Comparison of ENCODE assay signal across 8 cellular contexts in genomic region chr1:1206376-1207253, GRCh38. TPM values are rescaled to one million over a fixed set of nuclear protein-coding genes. Genes with fewer than 3 reads are reported as not detected.
A peak's percentile ranks its signal among the peaks of the same experiment; 100 is the strongest.
DNase-seq lines count a peak whose midpoint lies in the region; ATAC-seq and TF ChIP-seq lines count a peak whose summit lies in the region.

TNFRSF18 (minus strand) TSS chr1:1206592; CDS start chr1:1206571, 21 bp downstream.

- H3K27me3 ChIP-seq in OCI-LY3 (ENCODE audit: low read depth, low read length) (peaks cover 25% of the 10 kb centered on the region), body of pancreas (peaks cover 0 to 15% of the 10 kb centered on the region in 2 donors), mucosa of rectum (ENCODE audit: control insufficient read depth in 2 of 2, insufficient read depth in 2 of 2, low read length in 2 of 2) (peaks cover 14 to 38% of the 10 kb centered on the region in 2 donors)

- H3K36me3 ChIP-seq in OCI-LY3 (replicated peaks; ENCODE audit: low read depth, low read length) (no peaks in the 10 kb centered on the region), body of pancreas (replicated peaks in 1 of 2; ENCODE audit: insufficient read depth in 1 of 2, low read depth in 2 of 2) (no peaks in the 10 kb centered on the region), mucosa of rectum (ENCODE audit: control insufficient read depth in 2 of 2, insufficient read depth in 2 of 2, low read length in 2 of 2) (no peaks in the 10 kb centered on the region)

- no peak for ATAC-seq in body of pancreas

- H3K4me3 ChIP-seq in OCI-LY3 (ENCODE audit: low read length) (peak within 1 kb of the TSS; percentile 68), body of pancreas (no peak within 1 kb of the TSS), mucosa of rectum (ENCODE audit: low read length in 2 of 2) (peak within 1 kb of the TSS; percentile 5 to 37)

- DNase-seq in DMS79 treated with DMSO at 0.1 percent for 48 hours (lab: John Stamatoyannopoulos, UW) (peak; percentile 53), body of pancreas (peak in 3 of 4 donors; percentile 27 to 58 (median 53)), LoVo (ENCODE audit: low spot score) (no peak), cortex of kidney (lab: John Stamatoyannopoulos, UW) (no peak), EL (no peak), SHP77 treated with DMSO at 0.1 percent for 48 hours (lab: John Stamatoyannopoulos, UW) (no peak)

- H3K4me1 ChIP-seq in OCI-LY3 (ENCODE audit: low read length) = peaks cover 12% of the 10 kb centered on the region
- peaks cover 15% of the 10 kb centered on the region for H3K4me1 ChIP-seq in body of pancreas
- H3K4me1 ChIP-seq in mucosa of rectum (ENCODE audit: control insufficient read depth in 2 of 2, insufficient read depth in 2 of 2, low read length in 2 of 2) = peaks cover 9 to 14% of the 10 kb centered on the region in 2 donors

- no peak for TF ChIP-seq POLR2A in body of pancreas (IDR thresholded peaks at IDR 0.05)

- H3K27ac ChIP-seq in OCI-LY3 (ENCODE audit: low read length) = no peak within 1 kb of the TSS
- H3K27ac ChIP-seq in body of pancreas = no peak within 1 kb of the TSS
- peak within 1 kb of the TSS in 1 of 2 donors; percentile 32 for H3K27ac ChIP-seq in mucosa of rectum (ENCODE audit: low read depth in 2 of 2, low read length in 2 of 2)

- H3K79me2 ChIP-seq in OCI-LY3 (ENCODE audit: low read length) = no peaks in the 10 kb centered on the region

- WGBS in body of pancreas, 2 donors = 0 to 9% methylated on average over 5 to 57 of the region's 59 CpGs

- no peak within 1 kb of the TSS; the same call in 1 of the 2 replicates for H2AFZ ChIP-seq in OCI-LY3 (ENCODE audit: low read depth, low read length)

- H3K9ac ChIP-seq in OCI-LY3 (ENCODE audit: low read length) (peak within 1 kb of the TSS; percentile 22; the same call in 1 of the 2 replicates), mucosa of rectum (ENCODE audit: low read depth in 1 of 2, low read length in 2 of 2) (peak within 1 kb of the TSS in 1 of 2 donors; percentile 33)

- no peaks in the 10 kb centered on the region for H4K20me1 ChIP-seq in OCI-LY3 (ENCODE audit: insufficient read depth, low read length)

- H3K9me3 ChIP-seq in OCI-LY3 (ENCODE audit: insufficient read depth, low read length) (no peaks in the 10 kb centered on the region), body of pancreas (no peaks in the 10 kb centered on the region), mucosa of rectum (ENCODE audit: control insufficient read depth in 2 of 2, low read length in 2 of 2) (no peaks in the 10 kb centered on the region)

- TF ChIP-seq CTCF in OCI-LY3 (IDR thresholded peaks at IDR 0.05; ENCODE audit: low read depth, low read length) = no peak
- peak in 1 of 7 experiments; percentile 24 for TF ChIP-seq CTCF in body of pancreas (IDR thresholded peaks at IDR 0.05)

- H3K4me2 ChIP-seq in OCI-LY3 (ENCODE audit: low read length) = peak within 1 kb of the TSS; percentile 92

- intact Hi-C loops in body of pancreas (cut with DNase I) = no loop called here

RNA-seq across cellular contexts. Expression of gene TNFRSF18, which starts in this region (rescaled TPM):
- not detected for total RNA-seq in body of pancreas

Comparison
In these comparisons a context has a peak if more than half of its experiments do, and no peak if none do; other contexts are left out.
1. Peak in DNase-seq in body of pancreas; RNA of the gene not detected or under 1 TPM.
2. H3K4me3 ChIP-seq: peak in OCI-LY3 (single experiment) and mucosa of rectum (2 of 2); none in body of pancreas (0 of 2).